8 cellular contexts compared by ENCODE assay signal in genomic region chr1:1115136-1115829, GRCh38. TPM values are rescaled to one million over a fixed set of nuclear protein-coding genes. Genes with fewer than 3 reads are reported as not detected.
DNase-seq lines count a peak whose midpoint lies in the region; ATAC-seq and TF ChIP-seq lines count a peak whose summit lies in the region.

No MANE protein-coding gene starts in this region.

- H3K9me3 ChIP-seq in adrenal gland (replicated peaks in 1 of 3) (no peaks in the 10 kb centered on the region), testis (no peaks in the 10 kb centered on the region)

- H3K4me1 ChIP-seq in adrenal gland (replicated peaks in 1 of 2) (peaks cover 0 to 5% of the 10 kb centered on the region in 2 donors), testis (no peaks in the 10 kb centered on the region)

- H3K36me3 Mint-ChIP-seq in T-helper 2 cell treated with Interferon-gamma antibody and Interleukin-4, amounts not matched to agents 5 μg/mL and 100 μg/mL, for 36 hours (ENCODE audit: low read depth), result peaks cover 23% of the 10 kb centered on the region

- H3K27me3 ChIP-seq in adrenal gland (no peaks in the 10 kb centered on the region), testis (no peaks in the 10 kb centered on the region)

- peak overlapping the region in 2 of 5 donors; percentile 66 to 75 for H3K27ac ChIP-seq in adrenal gland
- H3K27ac ChIP-seq in testis, result peak overlapping the region; percentile 59 to 83

- peaks cover 13% of the 10 kb centered on the region for H3K9me3 Mint-ChIP-seq in T-helper 2 cell treated with Interferon-gamma antibody and Interleukin-4, amounts not matched to agents 5 μg/mL and 100 μg/mL, for 36 hours

- DNase-seq in T-helper 2 cell treated with Interferon-gamma antibody and Interleukin-4, amounts not matched to agents 5 μg/mL and 100 μg/mL, for 36 hours (ENCODE audit: low spot score), result no peak
- no peak for DNase-seq in T-helper 2 cell
- peak in 2 of 7 donors; percentile 9 to 56 for DNase-seq in adrenal gland
- DNase-seq in left kidney (ENCODE audit: low read depth, low spot score), result peak; percentile 33
- no peak for DNase-seq in testis

- H3K36me3 ChIP-seq in adrenal gland (replicated peaks in 1 of 2) (no peaks in the 10 kb centered on the region), testis (ENCODE audit: low read depth, missing control alignments) (no peaks in the 10 kb centered on the region)

- intact Hi-C loops in adrenal gland (cut with DNase I) (no loop called here), testis (cut with DNase I; ENCODE audit: low total_unique reads) (no loop called here)

- TF ChIP-seq CTCF in adrenal gland (IDR thresholded peaks at IDR 0.05) (no peak), testis (IDR thresholded peaks at IDR 0.05) (no peak)

- peak overlapping the region; percentile 81 for H3K4me3 Mint-ChIP-seq in T-helper 2 cell treated with Interferon-gamma antibody and Interleukin-4, amounts not matched to agents 5 μg/mL and 100 μg/mL, for 36 hours

- H3K4me3 ChIP-seq in adrenal gland, result peak overlapping the region in 3 of 4 donors; percentile 86 to 96 (median 89)
- peak overlapping the region; percentile 81 to 92 for H3K4me3 ChIP-seq in testis

- ATAC-seq in HG02885 (IDR thresholded peaks at IDR 0.05; ENCODE audit: poor library complexity, unreplicated experiment), result no peak
- ATAC-seq in GM21381 (IDR thresholded peaks at IDR 0.05; ENCODE audit: unreplicated experiment), result no peak
- no peak for ATAC-seq in GM19351 (IDR thresholded peaks at IDR 0.05; ENCODE audit: unreplicated experiment)

- WGBS in adrenal gland, 4 donors, result 3 to 5% (median 5%) methylated on average over 32 to 44 of the region's 45 CpGs
- WGBS in testis, 2 donors, result 1 to 3% methylated on average over 23 to 39 of the region's 45 CpGs

- H3K27me3 Mint-ChIP-seq in T-helper 2 cell treated with Interferon-gamma antibody and Interleukin-4, amounts not matched to agents 5 μg/mL and 100 μg/mL, for 36 hours (ENCODE audit: low read depth), result peaks cover 5% of the 10 kb centered on the region

- H3K4me1 Mint-ChIP-seq in T-helper 2 cell treated with Interferon-gamma antibody and Interleukin-4, amounts not matched to agents 5 μg/mL and 100 μg/mL, for 36 hours (ENCODE audit: low read depth), result peaks cover 6% of the 10 kb centered on the region

- H3K27ac Mint-ChIP-seq in T-helper 2 cell treated with Interferon-gamma antibody and Interleukin-4, amounts not matched to agents 5 μg/mL and 100 μg/mL, for 36 hours, result peak overlapping the region; percentile 56

- TF ChIP-seq POLR2A in adrenal gland (IDR thresholded peaks at IDR 0.05) (no peak), testis (IDR thresholded peaks at IDR 0.05) (no peak)

RNA-seq across cellular contexts. Expression of gene C1orf159, which starts 0.6 kb away (rescaled TPM):
- total RNA-seq in adrenal gland (10 to 100 TPM in 5 of 8 donors, 1 to 10 TPM in 3; 5.4 to 17.3 (median 11.3) TPM), testis (10 to 100 TPM; 50.7 to 68.3 TPM)
- polyA plus RNA-seq in adrenal gland (10 to 100 TPM in 2 of 3 donors, under 1 TPM in 1; 0.55 to 54.3 (median 25.5) TPM), testis (ENCODE audit: insufficient read depth, low read depth, low replicate concordance) (40.7 TPM)

RNA-seq across cellular contexts. Expression of gene RNF223, which starts 41.2 kb away (rescaled TPM):
- total RNA-seq in adrenal gland (not detected), testis (under 1 TPM; 0.19 to 0.31 TPM)
- polyA plus RNA-seq in adrenal gland (under 1 TPM in 1 of 3 donors, not detected in 2; 0.03 TPM), testis (ENCODE audit: insufficient read depth, low read depth, low replicate concordance) (not detected)

RNA-seq across cellular contexts. Expression of gene TTLL10, which starts 58.4 kb away (rescaled TPM):
- total RNA-seq in adrenal gland (not detected), testis (10 to 100 TPM; 20.4 to 58.0 TPM)
- polyA plus RNA-seq in adrenal gland (under 1 TPM in 2 of 3 donors, not detected in 1; 0.32 to 0.44 TPM), testis (ENCODE audit: insufficient read depth, low read depth, low replicate concordance) (44.9 TPM)

Comparison
In these comparisons a context has a peak if more than half of its experiments do, and no peak if none do; other contexts are left out.
1. RNA of gene TTLL10, which starts 58.4 kb away (total RNA-seq): 20.4 to 58.0 TPM in testis; not detected in adrenal gland; every median in the first group is over 10 times any median in the second.